ENCODE assay signal across 8 cellular contexts in the genomic region with DNA sequence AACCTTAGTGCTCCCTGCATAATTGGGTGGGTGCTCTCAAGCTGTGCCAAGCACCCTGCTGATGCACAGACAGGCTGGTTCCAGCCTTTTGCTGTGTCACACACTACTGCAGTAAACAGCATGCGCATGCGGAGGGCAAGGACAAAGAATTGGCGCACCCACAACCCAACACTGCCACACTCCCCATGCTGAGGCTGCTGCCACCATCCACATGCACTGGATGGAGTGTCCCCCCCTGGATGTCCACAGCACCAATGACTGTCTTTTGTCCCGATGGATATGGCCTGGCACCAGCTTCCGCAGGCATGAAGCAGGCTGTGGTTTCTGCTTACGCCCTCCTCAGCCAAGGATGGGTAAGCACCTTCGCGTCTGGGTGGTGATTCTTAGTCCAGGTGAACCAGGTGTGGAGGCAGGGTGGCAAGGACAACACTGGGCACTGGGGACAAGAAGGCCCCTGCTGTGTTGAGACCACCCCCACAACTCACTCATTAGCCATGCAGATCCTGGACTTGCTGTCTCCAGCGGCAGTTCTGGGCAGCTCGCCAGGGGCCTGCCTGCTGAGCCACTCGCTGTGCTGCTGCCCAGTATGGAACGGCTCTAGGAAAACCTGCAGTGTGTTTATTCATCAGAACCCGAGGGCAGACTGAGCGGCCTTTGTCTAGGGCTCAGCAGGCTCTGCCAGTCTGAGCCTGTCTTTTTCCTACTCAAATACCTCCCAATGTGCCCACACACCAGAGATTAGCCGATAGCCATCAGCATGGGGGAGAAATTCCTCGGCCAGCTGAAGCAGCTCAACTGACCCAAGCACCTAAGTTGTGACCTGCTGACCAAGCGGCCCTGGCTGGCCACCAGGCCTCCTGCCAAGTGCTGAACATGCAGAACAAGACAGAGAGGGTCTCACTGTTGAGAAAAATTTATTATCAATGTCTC. TPM values are rescaled to one million over a fixed set of nuclear protein-coding genes. Genes with fewer than 3 reads are reported as not detected.
DNase-seq lines count a peak whose midpoint lies in the region; ATAC-seq and TF ChIP-seq lines count a peak whose summit lies in the region.

No MANE protein-coding gene starts in this region.

- H3K36me3 ChIP-seq in SK-N-SH (replicated peaks in 1 of 2; ENCODE audit: control insufficient read depth in 1 of 2, insufficient read depth in 2 of 2, low read length in 1 of 2), result peaks cover 13 to 58% of the 10 kb centered on the region in 2 experiments

- peak overlapping the region; percentile 55 to 98 for H3K27ac ChIP-seq in SK-N-SH (ENCODE audit: low read depth in 2 of 2, low read length in 1 of 2)

- H3K9ac ChIP-seq in SK-N-SH, result no peak overlapping the region

- DNase-seq in HEK293T (ENCODE audit: extremely low spot score) (peak; percentile 21), SK-N-SH (peak; percentile 88), globus pallidus (ENCODE audit: low spot score) (peak; percentile 99), putamen (ENCODE audit: low spot score) (peak; percentile 98), NOMO-1 (lab: John Stamatoyannopoulos, UW; ENCODE audit: unreplicated experiment in 2 of 2) (no peak)

- no peak overlapping the region for H2AFZ ChIP-seq in SK-N-SH (ENCODE audit: low read depth)

- CTCF ChIA-PET in HEK293T (lab: Yijun Ruan, JAX), result no interaction called here
- CTCF ChIA-PET in SK-N-SH (lab: Yijun Ruan, JAX), result interaction anchor here (1.0 to 2.5 kb wide), 6 partner anchors 19 to 91 kb away, joined by 3 to 13 read pairs (median 7); no protein-coding TSS in a partner anchor

- no peaks in the 10 kb centered on the region for H4K20me1 ChIP-seq in SK-N-SH (ENCODE audit: insufficient read depth)

- no peaks in the 10 kb centered on the region for H3K79me2 ChIP-seq in SK-N-SH (ENCODE audit: insufficient read depth)

- peaks cover 8% of the 10 kb centered on the region for H3F3A ChIP-seq in SK-N-SH (replicated peaks; ENCODE audit: insufficient read depth)

- no peak overlapping the region; a peak in 1 of 4 replicates for H3K4me3 ChIP-seq in SK-N-SH (ENCODE audit: low read depth in 2 of 2, low read length in 1 of 2)

- peak; percentile 32 to 40; a peak in 1 of 4 replicates for TF ChIP-seq EP300 in SK-N-SH (IDR thresholded peaks at IDR 0.05; ENCODE audit: borderline replicate concordance in 1 of 2, low read depth in 1 of 2, low read length in 1 of 2)

- POLR2A ChIA-PET in HEK293T (lab: Yijun Ruan, JAX), result interaction anchor here (2.1 kb wide), 1 partner anchor 8 kb away, joined by 13 read pairs; a partner anchor contains a TSS
- POLR2A ChIA-PET in SK-N-SH (lab: Yijun Ruan, JAX), result interaction anchor here (0.8 to 2.0 kb wide), 4 partner anchors 9 to 16 kb away, joined by 4 to 6 read pairs (median 4); a partner anchor contains a TSS

- 0 out of 2 replicates have a peak, but pooled peaks have one; percentile 12 for TF ChIP-seq RAD21 in SK-N-SH (IDR thresholded peaks at IDR 0.05; ENCODE audit: low read length)

- peaks cover 19 to 43% of the 10 kb centered on the region in 2 experiments for H3K4me1 ChIP-seq in SK-N-SH (ENCODE audit: control insufficient read depth in 1 of 2, insufficient read depth in 2 of 2, low read depth in 1 of 2, low read length in 1 of 2)

- H3K27me3 ChIP-seq in SK-N-SH (ENCODE audit: insufficient read depth), result no peaks in the 10 kb centered on the region

- no peaks in the 10 kb centered on the region for H3K9me2 ChIP-seq in SK-N-SH

- ATAC-seq in GM21390 (IDR thresholded peaks at IDR 0.05; ENCODE audit: unreplicated experiment) (no peak), HG02884 (IDR thresholded peaks at IDR 0.05; ENCODE audit: unreplicated experiment) (no peak), HG03565 (IDR thresholded peaks at IDR 0.05; ENCODE audit: unreplicated experiment) (no peak)

- peak overlapping the region; percentile 58 for H3K4me2 ChIP-seq in SK-N-SH

- WGBS in SK-N-SH (ENCODE audit: low lambda C conversion rate), result 47% methylated on average over 9 of the region's 17 CpGs

- no peaks in the 10 kb centered on the region for H3K9me3 ChIP-seq in SK-N-SH

- no peak for TF ChIP-seq CTCF in SK-N-SH (IDR thresholded peaks at IDR 0.05)

TF ChIP-seq in HEK293T, 16 proteins besides CTCF, POLR2A, EP300 and RAD21:
- TF ChIP-seq NFRKB (IDR thresholded peaks at IDR 0.05) (no peak), CTBP1 (IDR thresholded peaks at IDR 0.05; ENCODE audit: borderline replicate concordance) (no peak), FOXK2 (IDR thresholded peaks at IDR 0.05) (no peak), FOXM1 (IDR thresholded peaks at IDR 0.05; ENCODE audit: borderline replicate concordance) (no peak), LEF1 (IDR thresholded peaks at IDR 0.05; ENCODE audit: borderline replicate concordance) (no peak), SP1 (IDR thresholded peaks at IDR 0.05) (no peak), ARNT (IDR thresholded peaks at IDR 0.05) (no peak), TARDBP (IDR thresholded peaks at IDR 0.05) (no peak)

TF ChIP-seq in SK-N-SH, 30 proteins besides CTCF, POLR2A, EP300 and RAD21 (continues in another document):
- TF ChIP-seq, protein P1, sequence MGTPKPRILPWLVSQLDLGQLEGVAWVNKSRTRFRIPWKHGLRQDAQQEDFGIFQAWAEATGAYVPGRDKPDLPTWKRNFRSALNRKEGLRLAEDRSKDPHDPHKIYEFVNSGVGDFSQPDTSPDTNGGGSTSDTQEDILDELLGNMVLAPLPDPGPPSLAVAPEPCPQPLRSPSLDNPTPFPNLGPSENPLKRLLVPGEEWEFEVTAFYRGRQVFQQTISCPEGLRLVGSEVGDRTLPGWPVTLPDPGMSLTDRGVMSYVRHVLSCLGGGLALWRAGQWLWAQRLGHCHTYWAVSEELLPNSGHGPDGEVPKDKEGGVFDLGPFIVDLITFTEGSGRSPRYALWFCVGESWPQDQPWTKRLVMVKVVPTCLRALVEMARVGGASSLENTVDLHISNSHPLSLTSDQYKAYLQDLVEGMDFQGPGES (IDR thresholded peaks at IDR 0.05; ENCODE audit: low read depth, low read length), result no peak
- no peak for TF ChIP-seq FOSL2 (IDR thresholded peaks at IDR 0.05; ENCODE audit: borderline replicate concordance, low read depth)
- TF ChIP-seq, protein P2, sequence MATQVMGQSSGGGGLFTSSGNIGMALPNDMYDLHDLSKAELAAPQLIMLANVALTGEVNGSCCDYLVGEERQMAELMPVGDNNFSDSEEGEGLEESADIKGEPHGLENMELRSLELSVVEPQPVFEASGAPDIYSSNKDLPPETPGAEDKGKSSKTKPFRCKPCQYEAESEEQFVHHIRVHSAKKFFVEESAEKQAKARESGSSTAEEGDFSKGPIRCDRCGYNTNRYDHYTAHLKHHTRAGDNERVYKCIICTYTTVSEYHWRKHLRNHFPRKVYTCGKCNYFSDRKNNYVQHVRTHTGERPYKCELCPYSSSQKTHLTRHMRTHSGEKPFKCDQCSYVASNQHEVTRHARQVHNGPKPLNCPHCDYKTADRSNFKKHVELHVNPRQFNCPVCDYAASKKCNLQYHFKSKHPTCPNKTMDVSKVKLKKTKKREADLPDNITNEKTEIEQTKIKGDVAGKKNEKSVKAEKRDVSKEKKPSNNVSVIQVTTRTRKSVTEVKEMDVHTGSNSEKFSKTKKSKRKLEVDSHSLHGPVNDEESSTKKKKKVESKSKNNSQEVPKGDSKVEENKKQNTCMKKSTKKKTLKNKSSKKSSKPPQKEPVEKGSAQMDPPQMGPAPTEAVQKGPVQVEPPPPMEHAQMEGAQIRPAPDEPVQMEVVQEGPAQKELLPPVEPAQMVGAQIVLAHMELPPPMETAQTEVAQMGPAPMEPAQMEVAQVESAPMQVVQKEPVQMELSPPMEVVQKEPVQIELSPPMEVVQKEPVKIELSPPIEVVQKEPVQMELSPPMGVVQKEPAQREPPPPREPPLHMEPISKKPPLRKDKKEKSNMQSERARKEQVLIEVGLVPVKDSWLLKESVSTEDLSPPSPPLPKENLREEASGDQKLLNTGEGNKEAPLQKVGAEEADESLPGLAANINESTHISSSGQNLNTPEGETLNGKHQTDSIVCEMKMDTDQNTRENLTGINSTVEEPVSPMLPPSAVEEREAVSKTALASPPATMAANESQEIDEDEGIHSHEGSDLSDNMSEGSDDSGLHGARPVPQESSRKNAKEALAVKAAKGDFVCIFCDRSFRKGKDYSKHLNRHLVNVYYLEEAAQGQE (IDR thresholded peaks at IDR 0.05; ENCODE audit: low read depth, low read length), result no peak
- no peak for TF ChIP-seq RFX5 (IDR thresholded peaks at IDR 0.05; ENCODE audit: low read length)
- no peak for TF ChIP-seq FOXM1 (IDR thresholded peaks at IDR 0.05; ENCODE audit: low read depth)
- peak; percentile 64; the same call in 1 of the 2 replicates for TF ChIP-seq TCF12 (IDR thresholded peaks at IDR 0.05)
- peak; percentile 7; the same call in 1 of the 2 replicates for TF ChIP-seq SMC3 (IDR thresholded peaks at IDR 0.05; ENCODE audit: low read depth, low read length)
- TF ChIP-seq CHD2 (IDR thresholded peaks at IDR 0.05; ENCODE audit: low read length, partially characterized antibody), result peak; percentile 73
- TF ChIP-seq SIN3A (IDR thresholded peaks at IDR 0.05; ENCODE audit: borderline replicate concordance, low read depth, low read length), result peak; percentile 68; the same call in 1 of the 2 replicates
- TF ChIP-seq GATA2 (CRISPR knock-in tag; IDR thresholded peaks at IDR 0.05), result peak; percentile 93
- TF ChIP-seq NFIC (IDR thresholded peaks at IDR 0.05; ENCODE audit: borderline replicate concordance), result peak; percentile 89
- peak; percentile 58 for TF ChIP-seq MXI1 (IDR thresholded peaks at IDR 0.05; ENCODE audit: low read depth, low read length)
- TF ChIP-seq FOXJ3 (CRISPR knock-in tag; IDR thresholded peaks at IDR 0.05), result peak; percentile 89
- TF ChIP-seq, protein P3, sequence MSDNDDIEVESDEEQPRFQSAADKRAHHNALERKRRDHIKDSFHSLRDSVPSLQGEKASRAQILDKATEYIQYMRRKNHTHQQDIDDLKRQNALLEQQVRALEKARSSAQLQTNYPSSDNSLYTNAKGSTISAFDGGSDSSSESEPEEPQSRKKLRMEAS (IDR thresholded peaks at IDR 0.05; ENCODE audit: low read depth), result peak; percentile 69
- no peak for TF ChIP-seq TAF1 (IDR thresholded peaks at IDR 0.05; ENCODE audit: borderline replicate concordance, low read depth, low read length)
- TF ChIP-seq, protein P4, sequence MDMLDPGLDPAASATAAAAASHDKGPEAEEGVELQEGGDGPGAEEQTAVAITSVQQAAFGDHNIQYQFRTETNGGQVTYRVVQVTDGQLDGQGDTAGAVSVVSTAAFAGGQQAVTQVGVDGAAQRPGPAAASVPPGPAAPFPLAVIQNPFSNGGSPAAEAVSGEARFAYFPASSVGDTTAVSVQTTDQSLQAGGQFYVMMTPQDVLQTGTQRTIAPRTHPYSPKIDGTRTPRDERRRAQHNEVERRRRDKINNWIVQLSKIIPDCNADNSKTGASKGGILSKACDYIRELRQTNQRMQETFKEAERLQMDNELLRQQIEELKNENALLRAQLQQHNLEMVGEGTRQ (IDR thresholded peaks at IDR 0.05; ENCODE audit: borderline replicate concordance, low read depth, low read length), result no peak

RNA-seq across cellular contexts. Expression of a gene that starts 8.2 kb away (rescaled TPM):
- 82.5 and 104 TPM in 2 replicates for polyA plus RNA-seq in SK-N-SH (2012; rRNA removed)
- 94.9 and 110 TPM in 2 replicates for polyA plus RNA-seq in SK-N-SH (2012; cell fraction: cytosol; rRNA removed)
- 54.4 and 105 TPM in 2 replicates for polyA plus RNA-seq in SK-N-SH (2012; cell fraction: nucleus; rRNA removed)

RNA-seq across cellular contexts. Expression of a gene that starts 56.9 kb away (rescaled TPM):
- polyA plus RNA-seq in SK-N-SH (2012; rRNA removed), result 52.1 and 65.2 TPM in 2 replicates
- 44.2 and 44.3 TPM in 2 replicates for polyA plus RNA-seq in SK-N-SH (2012; cell fraction: cytosol; rRNA removed)
- 139 and 179 TPM in 2 replicates for polyA plus RNA-seq in SK-N-SH (2012; cell fraction: nucleus; rRNA removed)

Comparison
In these comparisons a context has a peak if more than half of its experiments do, and no peak if none do; other contexts are left out.
1. DNase-seq: peak in HEK293T (single experiment), SK-N-SH (single experiment), globus pallidus (single experiment) and putamen (single experiment); none in NOMO-1 (0 of 2).